8 cellular contexts compared by ENCODE assay signal in the genomic region with DNA sequence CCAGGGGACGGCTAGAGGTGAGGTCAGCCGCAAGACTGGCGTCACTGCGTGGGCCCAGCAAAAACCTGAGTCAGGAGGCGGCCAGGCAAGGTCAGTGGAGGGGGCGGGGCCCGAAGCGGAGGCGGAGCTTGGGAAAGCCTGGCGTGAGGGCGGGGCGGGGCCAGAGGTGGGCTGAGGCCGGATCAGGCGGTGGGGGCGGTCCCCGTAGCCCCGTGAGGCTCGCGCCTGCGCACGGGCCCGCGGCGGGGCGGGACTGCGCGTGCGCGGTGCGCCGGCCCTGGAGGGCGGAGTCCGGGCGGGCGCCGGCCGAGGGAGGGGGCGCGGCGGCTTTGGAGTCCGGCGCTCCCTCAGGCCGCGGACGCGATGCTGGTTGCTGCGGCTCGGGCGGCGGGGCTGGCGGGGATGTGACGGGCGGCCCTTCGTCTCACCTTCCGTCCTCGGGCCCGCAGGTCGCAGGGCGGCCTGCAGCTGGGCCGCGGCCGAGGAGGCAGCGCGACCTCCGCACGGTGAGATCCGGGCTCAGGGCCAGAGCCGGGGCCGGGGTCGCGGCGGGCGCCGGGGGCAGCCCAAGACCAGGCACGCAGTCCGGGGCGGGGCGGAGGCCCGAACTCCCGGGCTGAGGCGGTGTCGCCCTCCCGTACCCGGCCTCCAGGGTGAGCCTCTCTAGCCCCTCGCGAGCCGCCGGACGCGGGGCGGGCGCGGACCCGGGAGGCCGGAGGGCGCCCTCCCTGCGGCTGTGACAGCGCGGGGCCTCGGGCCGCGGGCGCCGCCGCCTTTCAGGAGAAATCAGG. TPM values are rescaled to one million over a fixed set of nuclear protein-coding genes. Genes with fewer than 3 reads are reported as not detected.
DNase-seq lines count a peak whose midpoint lies in the region; ATAC-seq and TF ChIP-seq lines count a peak whose summit lies in the region.

A gene with protein sequence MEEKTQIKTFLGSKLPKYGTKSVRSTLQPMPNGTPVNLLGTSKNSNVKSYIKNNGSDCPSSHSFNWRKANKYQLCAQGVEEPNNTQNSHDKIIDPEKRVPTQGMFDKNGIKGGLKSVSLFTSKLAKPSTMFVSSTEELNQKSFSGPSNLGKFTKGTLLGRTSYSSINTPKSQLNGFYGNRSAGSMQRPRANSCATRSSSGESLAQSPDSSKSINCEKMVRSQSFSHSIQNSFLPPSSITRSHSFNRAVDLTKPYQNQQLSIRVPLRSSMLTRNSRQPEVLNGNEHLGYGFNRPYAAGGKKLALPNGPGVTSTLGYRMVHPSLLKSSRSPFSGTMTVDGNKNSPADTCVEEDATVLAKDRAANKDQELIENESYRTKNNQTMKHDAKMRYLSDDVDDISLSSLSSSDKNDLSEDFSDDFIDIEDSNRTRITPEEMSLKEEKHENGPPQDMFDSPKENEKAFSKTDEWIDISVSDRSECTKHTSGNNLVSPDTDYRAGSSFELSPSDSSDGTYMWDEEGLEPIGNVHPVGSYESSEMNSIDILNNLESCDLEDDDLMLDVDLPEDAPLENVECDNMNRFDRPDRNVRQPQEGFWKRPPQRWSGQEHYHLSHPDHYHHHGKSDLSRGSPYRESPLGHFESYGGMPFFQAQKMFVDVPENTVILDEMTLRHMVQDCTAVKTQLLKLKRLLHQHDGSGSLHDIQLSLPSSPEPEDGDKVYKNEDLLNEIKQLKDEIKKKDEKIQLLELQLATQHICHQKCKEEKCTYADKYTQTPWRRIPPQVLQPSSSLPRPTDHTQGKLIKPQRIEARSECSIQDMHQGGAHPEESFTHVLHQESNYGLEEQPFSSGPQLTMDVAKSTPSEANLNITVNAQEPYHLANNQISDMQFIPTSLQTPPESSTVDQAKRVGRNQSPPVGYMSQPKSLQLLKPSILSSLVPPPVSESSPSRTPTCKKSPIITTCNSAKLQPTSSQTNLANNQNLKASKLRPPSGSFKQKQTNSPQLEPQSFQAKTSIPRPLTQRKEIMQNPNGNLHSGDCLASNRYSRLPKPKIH (plus strand): TSS at position 287 of the 791 bp plus-strand sequence. CDS start 42,464 bp downstream, outside the sequence.

- H4K5ac ChIP-seq in IMR-90 (ENCODE audit: low read depth, low read length) = peak within 1 kb of the TSS; percentile 48

- peak; percentile 95 for TF ChIP-seq POLR2A in IMR-90 (IDR thresholded peaks at IDR 0.05; ENCODE audit: low read depth, low read length)

- H3K9me3 ChIP-seq in IMR-90 (ENCODE audit: control insufficient read depth, insufficient read depth, low read length) = no peaks in the 10 kb centered on the region

- H3K27me3 Mint-ChIP-seq in naive thymus-derived CD8-positive, alpha-beta T cell = no peaks in the 10 kb centered on the region
- peaks cover 0 to 4% of the 10 kb centered on the region in 2 donors for H3K27me3 Mint-ChIP-seq in stimulated activated naive B cell treated with anti-CD40 and anti-IgM and Interleukin-4, amounts not matched to agents 10 μg/mL and 1 μg/mL and 100 μg/mL, for 72 hours

- H3K14ac ChIP-seq in IMR-90 (replicated peaks; ENCODE audit: low read depth, low read length) = peak within 1 kb of the TSS; percentile 89

- peak; percentile 45 for DNase-seq in DMS79 treated with DMSO at 0.1 percent for 48 hours (lab: John Stamatoyannopoulos, UW)
- DNase-seq in IMR-90 = peak; percentile 97
- DNase-seq in RKO (ENCODE audit: low spot score) = peak; percentile 95
- DNase-seq in activated T-helper 1 cell treated with anti-CD3 and anti-CD28 coated beads, Interleukin-2, amount 50 U/mL, for 16 hours (ENCODE audit: low read depth in 1 of 2, low spot score in 1 of 2) = peak; percentile 73 to 84
- DNase-seq in fibroblast of gingiva (ENCODE audit: low read depth) = peak; percentile 89
- DNase-seq in naive thymus-derived CD8-positive, alpha-beta T cell = peak; percentile 79 to 94 (median 89)
- peak; percentile 94 for DNase-seq in stimulated activated naive B cell treated with anti-CD40 and anti-IgM and Interleukin-4, amounts not matched to agents 10 μg/mL and 1 μg/mL and 100 μg/mL, for 72 hours

- H3K23ac ChIP-seq in IMR-90 (ENCODE audit: low read depth, low read length) = peak within 1 kb of the TSS; percentile 91

- no peaks in the 10 kb centered on the region for H3K36me3 ChIP-seq in IMR-90 (ENCODE audit: control insufficient read depth, insufficient read depth, low read length)

- BruUV-seq in IMR-90 (replicated peaks; lab: Mats Ljungman, UMichigan) = no TSS peak

- no peaks in the 10 kb centered on the region for H3K27me3 ChIP-seq in IMR-90 (ENCODE audit: control insufficient read depth, insufficient read depth, low read length)

- CTCF ChIA-PET in IMR-90 (lab: Yijun Ruan, JAX) = interaction anchor here (0.6 to 1.0 kb wide), 3 partner anchors 24 to 209 kb away, joined by 3 to 4 read pairs (median 3); no protein-coding TSS in a partner anchor

- H2AFZ ChIP-seq in IMR-90 (replicated peaks; ENCODE audit: low read length, poor library complexity) = peak within 1 kb of the TSS; percentile 94

- peak within 1 kb of the TSS; percentile 69 to 85 for H4K8ac ChIP-seq in IMR-90 (ENCODE audit: low read depth in 2 of 2, low read length in 2 of 2)

- in situ Hi-C loops in IMR-90 (cut with MboI; ENCODE audit: low sequenced_read_pairs) = no loop called here

- H3K36me3 Mint-ChIP-seq in naive thymus-derived CD8-positive, alpha-beta T cell = peaks cover 0 to 2% (median 0%) of the 10 kb centered on the region in 3 donors
- peaks cover 15 to 16% of the 10 kb centered on the region in 2 donors for H3K36me3 Mint-ChIP-seq in stimulated activated naive B cell treated with anti-CD40 and anti-IgM and Interleukin-4, amounts not matched to agents 10 μg/mL and 1 μg/mL and 100 μg/mL, for 72 hours

- H3K4me3 Mint-ChIP-seq in naive thymus-derived CD8-positive, alpha-beta T cell = peak within 1 kb of the TSS; percentile 92 to 97 (median 94)
- H3K4me3 Mint-ChIP-seq in stimulated activated naive B cell treated with anti-CD40 and anti-IgM and Interleukin-4, amounts not matched to agents 10 μg/mL and 1 μg/mL and 100 μg/mL, for 72 hours = peak within 1 kb of the TSS; percentile 92 to 95

- H3K27ac Mint-ChIP-seq in naive thymus-derived CD8-positive, alpha-beta T cell = peak within 1 kb of the TSS; percentile 96 to 99 (median 98)
- H3K27ac Mint-ChIP-seq in stimulated activated naive B cell treated with anti-CD40 and anti-IgM and Interleukin-4, amounts not matched to agents 10 μg/mL and 1 μg/mL and 100 μg/mL, for 72 hours = peak within 1 kb of the TSS; percentile 98

- peaks cover 23 to 41% (median 36%) of the 10 kb centered on the region in 4 donors for H3K4me1 Mint-ChIP-seq in naive thymus-derived CD8-positive, alpha-beta T cell
- H3K4me1 Mint-ChIP-seq in stimulated activated naive B cell treated with anti-CD40 and anti-IgM and Interleukin-4, amounts not matched to agents 10 μg/mL and 1 μg/mL and 100 μg/mL, for 72 hours = peaks cover 20 to 37% of the 10 kb centered on the region in 2 donors

- H3K79me1 ChIP-seq in IMR-90 (ENCODE audit: low read depth in 1 of 2, low read length in 2 of 2) = peaks cover 5 to 29% of the 10 kb centered on the region in 2 experiments; a peak in 3 of 4 replicates

- H2BK15ac ChIP-seq in IMR-90 (ENCODE audit: low read depth, low read length) = peak within 1 kb of the TSS; percentile 65; the same call in 1 of the 3 replicates

- H3K4me2 ChIP-seq in IMR-90 (ENCODE audit: low read depth, low read length) = peak within 1 kb of the TSS; percentile 94

- no peak for TF ChIP-seq CTCF in IMR-90 (conservative IDR thresholded peaks at IDR 0.05; ENCODE audit: low read depth, low read length)

- H3K9me3 Mint-ChIP-seq in naive thymus-derived CD8-positive, alpha-beta T cell = no peaks in the 10 kb centered on the region
- peaks cover 0 to 1% of the 10 kb centered on the region in 2 donors for H3K9me3 Mint-ChIP-seq in stimulated activated naive B cell treated with anti-CD40 and anti-IgM and Interleukin-4, amounts not matched to agents 10 μg/mL and 1 μg/mL and 100 μg/mL, for 72 hours

- peak within 1 kb of the TSS; percentile 61 for H3K18ac ChIP-seq in IMR-90 (ENCODE audit: low read depth, low read length)

- peaks cover 23% of the 10 kb centered on the region; the same call in 1 of the 2 replicates for H4K20me1 ChIP-seq in IMR-90 (ENCODE audit: insufficient read depth, low read length)

- H3K9me1 ChIP-seq in IMR-90 (ENCODE audit: insufficient read depth, low read length) = peaks cover 11% of the 10 kb centered on the region

- peak within 1 kb of the TSS; percentile 27; the same call in 1 of the 2 replicates for H4K91ac ChIP-seq in IMR-90 (ENCODE audit: insufficient read depth, low read depth, low read length)

- ATAC-seq in GM21528 (IDR thresholded peaks at IDR 0.05; ENCODE audit: low FRiP score, unreplicated experiment) (peak; percentile 78), IMR-90 (ENCODE audit: low read depth) (peak; percentile 94)
- peak; percentile 67 to 68 for ATAC-seq in naive thymus-derived CD8-positive, alpha-beta T cell
- peak; percentile 78 to 79 for ATAC-seq in stimulated activated naive B cell treated with anti-CD40 and anti-IgM and Interleukin-4, amounts not matched to agents 10 μg/mL and 1 μg/mL and 100 μg/mL, for 72 hours (replicated peaks)

- peak within 1 kb of the TSS; percentile 66 for H2AK5ac ChIP-seq in IMR-90 (ENCODE audit: low read depth, low read length)

- peak within 1 kb of the TSS; percentile 81 for H3K4ac ChIP-seq in IMR-90 (ENCODE audit: low read depth, low read length)

- peak within 1 kb of the TSS; percentile 92 for H2AK9ac ChIP-seq in IMR-90 (replicated peaks; ENCODE audit: low read depth, low read length, poor library complexity)

- dilution Hi-C loops in IMR-90 (cut with HindIII; ENCODE audit: low sequenced_read_pairs, unreplicated experiment) = no loop called here

- H3K4me3 ChIP-seq in IMR-90 (ENCODE audit: insufficient read depth, low read depth, low read length) = peak within 1 kb of the TSS; percentile 96

- peak within 1 kb of the TSS; percentile 85 for H3K56ac ChIP-seq in IMR-90 (ENCODE audit: extremely low read depth, insufficient read depth, low read length)

- intact Hi-C loops in IMR-90 (cut with micrococcal nuclease) = loop anchor here (1.0 to 5.0 kb wide), 2 partner anchors 20 to 61 kb away; no protein-coding TSS in a partner anchor

- POLR2A ChIA-PET in IMR-90 (lab: Charles Lee; ENCODE audit: unreplicated experiment) = interaction anchor here (0.6 kb wide), 1 partner anchor 282 kb away, joined by 7 read pairs; no protein-coding TSS in a partner anchor
- POLR2A ChIA-PET in naive thymus-derived CD8-positive, alpha-beta T cell (lab: Charles Lee) = interaction anchor here (0.8 kb wide), 1 partner anchor 190 kb away, joined by 5 read pairs; no protein-coding TSS in a partner anchor

- H2BK20ac ChIP-seq in IMR-90 (ENCODE audit: low read depth, low read length) = peak within 1 kb of the TSS; percentile 30; the same call in 1 of the 2 replicates

- no peak for TF ChIP-seq RAD21 in IMR-90 (IDR thresholded peaks at IDR 0.05; ENCODE audit: low read length)

- peak within 1 kb of the TSS; percentile 34 for H2BK120ac ChIP-seq in IMR-90 (ENCODE audit: low read depth, low read length)

- peaks cover 2% of the 10 kb centered on the region; the same call in 1 of the 2 replicates for H3K4me1 ChIP-seq in IMR-90 (ENCODE audit: control insufficient read depth, insufficient read depth, low read length)

- peak within 1 kb of the TSS; percentile 97 for H3K9ac ChIP-seq in IMR-90 (ENCODE audit: low read depth, low read length)

- 2% methylated on average over 62 of the region's 105 CpGs; no CpG with 5 or more reads in 1 of the 2 experiments for WGBS in IMR-90 (ENCODE audit: extremely low coverage in 2 of 2, insufficient read length in 1 of 2), 2 experiments

- H3K27ac ChIP-seq in IMR-90 (ENCODE audit: insufficient read depth, low read length) = peak within 1 kb of the TSS; percentile 90

- peak within 1 kb of the TSS; percentile 92 for H2BK5ac ChIP-seq in IMR-90 (ENCODE audit: low read depth, low read length, poor library complexity, severe bottlenecking)

RNA-seq across cellular contexts. Expression of the gene that starts here (rescaled TPM):
- total RNA-seq in IMR-90 (2012; rRNA removed) = 27.8 and 31.7 TPM in 2 replicates
- polyA plus RNA-seq in IMR-90 (2012; rRNA removed) = 18.0 and 20.4 TPM in 2 replicates
- 3.7 and 4.3 TPM in 2 replicates for polyA plus RNA-seq in IMR-90 (2012; cell fraction: cytosol; rRNA removed)
- polyA plus RNA-seq in IMR-90 (2012; cell fraction: nucleus; rRNA removed; ENCODE audit: low replicate concordance) = 4.0 and 33.3 TPM in 2 replicates
- 10 to 100 TPM; 95.1 to 95.5 TPM for total RNA-seq in naive thymus-derived CD8-positive, alpha-beta T cell
- polyA plus RNA-seq in naive thymus-derived CD8-positive, alpha-beta T cell = 100 to 1,000 TPM in 1 of 3 donors, 10 to 100 TPM in 2; 70.4 to 109 (median 72.9) TPM

Comparison
In these comparisons a context has a peak if more than half of its experiments do, and no peak if none do; other contexts are left out.
1. Peak in every context shown above with its lines: DNase-seq, ATAC-seq, H3K4me3 ChIP-seq and H3K27ac ChIP-seq.
2. DNase-seq: peak in every context shown above with its lines; median percentile 97 in IMR-90; 95 in RKO; 94 in stimulated activated naive B cell treated with anti-CD40 and anti-IgM and Interleukin-4, amounts not matched to agents 10 μg/mL and 1 μg/mL and 100 μg/mL, for 72 hours; 89 in fibroblast of gingiva; 89 in naive thymus-derived CD8-positive, alpha-beta T cell; 78 in activated T-helper 1 cell treated with anti-CD3 and anti-CD28 coated beads, Interleukin-2, amount 50 U/mL, for 16 hours; 45 in DMS79 treated with DMSO at 0.1 percent for 48 hours.